Comparison of ENCODE assay signal across 1 cellular context in the genomic region with DNA sequence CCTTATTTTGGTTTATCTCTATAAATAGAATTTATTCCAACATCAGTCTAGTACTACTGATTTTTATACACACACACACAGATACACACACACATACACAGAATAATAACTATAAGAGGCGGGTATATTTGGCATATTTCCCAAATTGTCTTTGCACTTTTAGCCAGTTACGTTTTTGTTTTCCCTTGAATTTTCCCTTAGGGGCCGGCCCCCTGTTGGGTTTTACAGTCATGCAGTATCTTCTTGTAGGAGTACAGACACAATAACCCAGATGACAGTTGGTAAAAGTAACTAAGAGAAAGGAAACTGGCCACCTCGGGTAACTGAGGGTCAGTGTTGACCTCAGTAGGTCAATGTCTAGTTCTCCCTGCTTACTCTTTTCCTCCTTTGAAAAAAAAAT.
TF ChIP-seq lines count a peak whose summit lies in the region.

No MANE protein-coding gene starts in this region.

TF ChIP-seq in HEK293, 187 proteins besides CTCF, POLR2A, EP300 and RAD21 (continued from another document):
- TF ChIP-seq, protein P1, sequence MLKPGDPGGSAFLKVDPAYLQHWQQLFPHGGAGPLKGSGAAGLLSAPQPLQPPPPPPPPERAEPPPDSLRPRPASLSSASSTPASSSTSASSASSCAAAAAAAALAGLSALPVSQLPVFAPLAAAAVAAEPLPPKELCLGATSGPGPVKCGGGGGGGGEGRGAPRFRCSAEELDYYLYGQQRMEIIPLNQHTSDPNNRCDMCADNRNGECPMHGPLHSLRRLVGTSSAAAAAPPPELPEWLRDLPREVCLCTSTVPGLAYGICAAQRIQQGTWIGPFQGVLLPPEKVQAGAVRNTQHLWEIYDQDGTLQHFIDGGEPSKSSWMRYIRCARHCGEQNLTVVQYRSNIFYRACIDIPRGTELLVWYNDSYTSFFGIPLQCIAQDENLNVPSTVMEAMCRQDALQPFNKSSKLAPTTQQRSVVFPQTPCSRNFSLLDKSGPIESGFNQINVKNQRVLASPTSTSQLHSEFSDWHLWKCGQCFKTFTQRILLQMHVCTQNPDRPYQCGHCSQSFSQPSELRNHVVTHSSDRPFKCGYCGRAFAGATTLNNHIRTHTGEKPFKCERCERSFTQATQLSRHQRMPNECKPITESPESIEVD (tag by site-specific recombination; IDR thresholded peaks at IDR 0.05): peak; percentile 55
- peak; percentile 53 for TF ChIP-seq FEZF1 (tag by site-specific recombination; IDR thresholded peaks at IDR 0.05)
TF ChIP-seq in HEK293: peak in this region for 2.
